Comparison of ENCODE assay signal across 1 cellular context in the genomic region with DNA sequence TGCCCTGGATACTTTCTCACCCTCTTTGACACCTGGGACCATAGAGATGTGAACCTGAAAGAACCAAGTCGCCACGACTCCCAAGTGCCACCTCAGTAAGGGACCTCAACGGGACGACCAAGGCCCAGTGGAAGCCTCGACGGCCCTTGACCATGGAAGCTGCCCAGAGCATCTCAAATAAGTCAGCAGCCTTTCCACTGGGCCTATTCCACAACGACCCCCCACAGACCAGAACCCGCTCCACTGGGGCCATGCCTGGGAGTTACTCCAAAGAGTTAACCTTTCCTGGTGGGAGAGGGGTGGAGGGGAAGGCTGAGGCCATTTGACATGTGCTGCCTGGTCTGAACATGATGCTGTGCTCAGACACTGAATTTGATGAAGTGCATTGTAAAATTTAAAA.
TF ChIP-seq lines count a peak whose summit lies in the region.

No MANE protein-coding gene starts in this region.

TF ChIP-seq in GM12878, 131 proteins besides CTCF, POLR2A, EP300 and RAD21:
- TF ChIP-seq JUNB (IDR thresholded peaks at IDR 0.05) (no peak), TARDBP (IDR thresholded peaks at IDR 0.05; ENCODE audit: borderline replicate concordance) (no peak), POLR2AphosphoS5 (IDR thresholded peaks at IDR 0.05; ENCODE audit: low read length) (no peak), MEF2A (IDR thresholded peaks at IDR 0.05; ENCODE audit: insufficient read depth, low read depth, low read length) (no peak), FOXK2 (IDR thresholded peaks at IDR 0.05) (no peak), ZBED1 (IDR thresholded peaks at IDR 0.05; ENCODE audit: borderline replicate concordance) (no peak)
TF ChIP-seq in GM12878: peak in this region for 0.
